Comparison of ENCODE assay signal across 14 cellular contexts in genomic region chr10:30832727-30833624, GRCh38.
DNase-seq lines count a peak whose midpoint lies in the region; ATAC-seq and TF ChIP-seq lines count a peak whose summit lies in the region.
"Had no signal": no experiment of that assay in that cellular context is flagged by ENCODE, and none has a peak within 500 bp of the region (broad histone marks: within the 10 kb centered on the region; RNA-seq: fewer than 3 reads in every experiment).

No MANE protein-coding gene starts in this region.

- H3K9me3 Mint-ChIP-seq in nephron = peaks cover 9% of the 10 kb centered on the region
- peaks cover 8% of the 10 kb centered on the region for H3K9me3 Mint-ChIP-seq in type B pancreatic cell
- peaks cover 4% of the 10 kb centered on the region; the same call in 1 of the 2 replicates for H3K9me3 Mint-ChIP-seq in WTC11

- H3K27me3 Mint-ChIP-seq in nephron (ENCODE audit: low read depth) (no peaks in the 10 kb centered on the region), type B pancreatic cell (no peaks in the 10 kb centered on the region), WTC11 (ENCODE audit: low read depth) (peaks cover 4% of the 10 kb centered on the region; the same call in 1 of the 2 replicates)

- TF ChIP-seq CTCF in nephron (IDR thresholded peaks at IDR 0.05; ENCODE audit: unreplicated experiment in 3 of 3) (no peak), type B pancreatic cell (conservative IDR thresholded peaks at IDR 0.05) (no peak), WTC11 (IDR thresholded peaks at IDR 0.05) (no peak)

- ATAC-seq in GM18498 (IDR thresholded peaks at IDR 0.05; ENCODE audit: unreplicated experiment) (no peak), WTC11 (no peak)
- ATAC-seq: Panc1 had no signal

- H3K4me1 Mint-ChIP-seq in nephron = peaks cover 81% of the 10 kb centered on the region
- H3K4me1 Mint-ChIP-seq in type B pancreatic cell (ENCODE audit: unreplicated experiment) = peaks cover 60% of the 10 kb centered on the region
- peaks cover 42% of the 10 kb centered on the region for H3K4me1 Mint-ChIP-seq in WTC11

- H3K36me3 Mint-ChIP-seq in nephron (ENCODE audit: low read depth) (no peaks in the 10 kb centered on the region), type B pancreatic cell (no peaks in the 10 kb centered on the region), WTC11 (no peaks in the 10 kb centered on the region)

- DNase-seq in DMS 273 (lab: John Stamatoyannopoulos, UW; ENCODE audit: unreplicated experiment) = peak; percentile 5
- no peak for DNase-seq in DMS 273 treated with DMSO at 0.1 percent for 48 hours (lab: John Stamatoyannopoulos, UW)
- peak; percentile 43 for DNase-seq in dermis blood vessel endothelial cell
- no peak for DNase-seq in type B pancreatic cell (ENCODE audit: extremely low spot score, unreplicated experiment)
- DNase-seq in WTC11 (ENCODE audit: low spot score) = no peak
- no peak for DNase-seq in NCI-H2029 treated with DMSO at 0.1 percent for 48 hours (lab: John Stamatoyannopoulos, UW)
- DNase-seq: KBM-7, NCI-H1092, NCI-H1694, NCI-H82, SHP77 treated with DMSO at 0.1 percent for 48 hours had no signal

- H3K4me3 Mint-ChIP-seq in nephron = no peak overlapping the region
- peak overlapping the region; percentile 56 for H3K4me3 Mint-ChIP-seq in type B pancreatic cell
- H3K4me3 Mint-ChIP-seq in WTC11 = no peak overlapping the region

- CTCF ChIA-PET in WTC11 (lab: Charles Lee) = interaction anchor here (1.2 to 1.6 kb wide), 2 partner anchors 9 to 48 kb away, joined by 4 to 6 read pairs; no protein-coding TSS in a partner anchor

- POLR2A ChIA-PET in WTC11 (lab: Charles Lee) = no interaction called here

- peak overlapping the region; percentile 68 to 96 (median 85) for H3K27ac Mint-ChIP-seq in nephron
- H3K27ac Mint-ChIP-seq in type B pancreatic cell = peak overlapping the region; percentile 35
- H3K27ac Mint-ChIP-seq in WTC11 = no peak overlapping the region

TF ChIP-seq in WTC11, 78 proteins besides CTCF, POLR2A, EP300 and RAD21:
- TF ChIP-seq FOXP4 (CRISPR knock-in tag; IDR thresholded peaks at IDR 0.05) = no peak
- TF ChIP-seq, protein P1, sequence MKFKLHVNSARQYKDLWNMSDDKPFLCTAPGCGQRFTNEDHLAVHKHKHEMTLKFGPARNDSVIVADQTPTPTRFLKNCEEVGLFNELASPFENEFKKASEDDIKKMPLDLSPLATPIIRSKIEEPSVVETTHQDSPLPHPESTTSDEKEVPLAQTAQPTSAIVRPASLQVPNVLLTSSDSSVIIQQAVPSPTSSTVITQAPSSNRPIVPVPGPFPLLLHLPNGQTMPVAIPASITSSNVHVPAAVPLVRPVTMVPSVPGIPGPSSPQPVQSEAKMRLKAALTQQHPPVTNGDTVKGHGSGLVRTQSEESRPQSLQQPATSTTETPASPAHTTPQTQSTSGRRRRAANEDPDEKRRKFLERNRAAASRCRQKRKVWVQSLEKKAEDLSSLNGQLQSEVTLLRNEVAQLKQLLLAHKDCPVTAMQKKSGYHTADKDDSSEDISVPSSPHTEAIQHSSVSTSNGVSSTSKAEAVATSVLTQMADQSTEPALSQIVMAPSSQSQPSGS (CRISPR knock-in tag; IDR thresholded peaks at IDR 0.05; ENCODE audit: borderline replicate concordance, low read depth) = no peak
- TF ChIP-seq, protein P2, sequence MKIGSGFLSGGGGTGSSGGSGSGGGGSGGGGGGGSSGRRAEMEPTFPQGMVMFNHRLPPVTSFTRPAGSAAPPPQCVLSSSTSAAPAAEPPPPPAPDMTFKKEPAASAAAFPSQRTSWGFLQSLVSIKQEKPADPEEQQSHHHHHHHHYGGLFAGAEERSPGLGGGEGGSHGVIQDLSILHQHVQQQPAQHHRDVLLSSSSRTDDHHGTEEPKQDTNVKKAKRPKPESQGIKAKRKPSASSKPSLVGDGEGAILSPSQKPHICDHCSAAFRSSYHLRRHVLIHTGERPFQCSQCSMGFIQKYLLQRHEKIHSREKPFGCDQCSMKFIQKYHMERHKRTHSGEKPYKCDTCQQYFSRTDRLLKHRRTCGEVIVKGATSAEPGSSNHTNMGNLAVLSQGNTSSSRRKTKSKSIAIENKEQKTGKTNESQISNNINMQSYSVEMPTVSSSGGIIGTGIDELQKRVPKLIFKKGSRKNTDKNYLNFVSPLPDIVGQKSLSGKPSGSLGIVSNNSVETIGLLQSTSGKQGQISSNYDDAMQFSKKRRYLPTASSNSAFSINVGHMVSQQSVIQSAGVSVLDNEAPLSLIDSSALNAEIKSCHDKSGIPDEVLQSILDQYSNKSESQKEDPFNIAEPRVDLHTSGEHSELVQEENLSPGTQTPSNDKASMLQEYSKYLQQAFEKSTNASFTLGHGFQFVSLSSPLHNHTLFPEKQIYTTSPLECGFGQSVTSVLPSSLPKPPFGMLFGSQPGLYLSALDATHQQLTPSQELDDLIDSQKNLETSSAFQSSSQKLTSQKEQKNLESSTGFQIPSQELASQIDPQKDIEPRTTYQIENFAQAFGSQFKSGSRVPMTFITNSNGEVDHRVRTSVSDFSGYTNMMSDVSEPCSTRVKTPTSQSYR (CRISPR knock-in tag; IDR thresholded peaks at IDR 0.05) = no peak
- TF ChIP-seq TEAD4 (CRISPR knock-in tag; IDR thresholded peaks at IDR 0.05) = no peak
- no peak for TF ChIP-seq ZNF416 (CRISPR knock-in tag; IDR thresholded peaks at IDR 0.05)
- no peak for TF ChIP-seq ZSCAN18 (CRISPR knock-in tag; IDR thresholded peaks at IDR 0.05)
- TF ChIP-seq OVOL2 (CRISPR knock-in tag; IDR thresholded peaks at IDR 0.05; ENCODE audit: borderline replicate concordance) = no peak
- TF ChIP-seq, protein P3, sequence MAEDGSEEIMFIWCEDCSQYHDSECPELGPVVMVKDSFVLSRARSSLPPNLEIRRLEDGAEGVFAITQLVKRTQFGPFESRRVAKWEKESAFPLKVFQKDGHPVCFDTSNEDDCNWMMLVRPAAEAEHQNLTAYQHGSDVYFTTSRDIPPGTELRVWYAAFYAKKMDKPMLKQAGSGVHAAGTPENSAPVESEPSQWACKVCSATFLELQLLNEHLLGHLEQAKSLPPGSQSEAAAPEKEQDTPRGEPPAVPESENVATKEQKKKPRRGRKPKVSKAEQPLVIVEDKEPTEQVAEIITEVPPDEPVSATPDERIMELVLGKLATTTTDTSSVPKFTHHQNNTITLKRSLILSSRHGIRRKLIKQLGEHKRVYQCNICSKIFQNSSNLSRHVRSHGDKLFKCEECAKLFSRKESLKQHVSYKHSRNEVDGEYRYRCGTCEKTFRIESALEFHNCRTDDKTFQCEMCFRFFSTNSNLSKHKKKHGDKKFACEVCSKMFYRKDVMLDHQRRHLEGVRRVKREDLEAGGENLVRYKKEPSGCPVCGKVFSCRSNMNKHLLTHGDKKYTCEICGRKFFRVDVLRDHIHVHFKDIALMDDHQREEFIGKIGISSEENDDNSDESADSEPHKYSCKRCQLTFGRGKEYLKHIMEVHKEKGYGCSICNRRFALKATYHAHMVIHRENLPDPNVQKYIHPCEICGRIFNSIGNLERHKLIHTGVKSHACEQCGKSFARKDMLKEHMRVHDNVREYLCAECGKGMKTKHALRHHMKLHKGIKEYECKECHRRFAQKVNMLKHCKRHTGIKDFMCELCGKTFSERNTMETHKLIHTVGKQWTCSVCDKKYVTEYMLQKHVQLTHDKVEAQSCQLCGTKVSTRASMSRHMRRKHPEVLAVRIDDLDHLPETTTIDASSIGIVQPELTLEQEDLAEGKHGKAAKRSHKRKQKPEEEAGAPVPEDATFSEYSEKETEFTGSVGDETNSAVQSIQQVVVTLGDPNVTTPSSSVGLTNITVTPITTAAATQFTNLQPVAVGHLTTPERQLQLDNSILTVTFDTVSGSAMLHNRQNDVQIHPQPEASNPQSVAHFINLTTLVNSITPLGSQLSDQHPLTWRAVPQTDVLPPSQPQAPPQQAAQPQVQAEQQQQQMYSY (CRISPR knock-in tag; IDR thresholded peaks at IDR 0.05) = no peak
- TF ChIP-seq ZNF423 (CRISPR knock-in tag; IDR thresholded peaks at IDR 0.05) = no peak
TF ChIP-seq in WTC11: peak in this region for 0.

Comparison
In these comparisons a context has a peak if more than half of its experiments do, and no peak if none do; other contexts are left out.
1. DNase-seq: peak in DMS 273 (single experiment) and dermis blood vessel endothelial cell (single experiment); none in DMS 273 treated with DMSO at 0.1 percent for 48 hours (single experiment), type B pancreatic cell (single experiment), WTC11 (single experiment) and NCI-H2029 treated with DMSO at 0.1 percent for 48 hours (single experiment).